8 cellular contexts compared by ENCODE assay signal in the genomic region with DNA sequence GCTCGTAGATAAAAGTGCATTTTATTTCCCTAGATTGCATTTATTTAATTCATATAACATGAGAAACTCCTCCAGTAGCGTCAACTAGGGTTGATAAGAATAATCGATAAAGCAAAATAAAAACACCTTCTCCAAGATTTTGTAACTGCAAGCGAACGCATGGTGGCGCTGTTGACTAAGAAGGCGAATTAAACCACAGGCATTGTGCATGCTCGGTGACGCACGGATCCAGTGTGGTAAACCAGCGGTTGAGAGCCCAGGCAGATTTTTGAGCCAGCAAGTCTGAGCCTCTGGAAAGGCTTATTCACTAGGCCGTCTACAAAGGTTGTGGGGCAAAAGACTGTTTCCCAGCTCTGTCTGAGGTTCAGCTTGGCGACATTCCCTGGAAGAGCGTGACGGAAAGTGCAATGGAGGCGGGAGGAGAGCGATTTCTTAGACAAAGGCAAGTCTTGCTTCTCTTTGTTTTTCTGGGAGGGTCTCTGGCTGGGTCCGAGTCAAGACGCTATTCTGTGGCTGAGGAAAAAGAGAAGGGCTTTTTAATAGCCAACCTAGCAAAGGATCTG.
A peak's percentile ranks its signal among the peaks of the same experiment; 100 is the strongest.
DNase-seq lines count a peak whose midpoint lies in the region; ATAC-seq and TF ChIP-seq lines count a peak whose summit lies in the region.

A gene (plus strand): TSS at position 231 of the 563 bp plus-strand sequence. CDS start 177 bp downstream, at position 408.

- H3K4me3 ChIP-seq in RWPE2 (ENCODE audit: severe bottlenecking), result peak within 1 kb of the TSS; percentile 13

- no peaks in the 10 kb centered on the region for H3K36me3 ChIP-seq in RWPE2 (ENCODE audit: low read depth)

- TF ChIP-seq CTCF in RWPE2 (IDR thresholded peaks at IDR 0.05; ENCODE audit: poor library complexity, severe bottlenecking), result peak; percentile 71

- H3K9me3 ChIP-seq in RWPE2 (ENCODE audit: severe bottlenecking), result peaks cover 3% of the 10 kb centered on the region

- H3K4me1 ChIP-seq in RWPE2 (ENCODE audit: insufficient read depth, poor library complexity, severe bottlenecking), result no peaks in the 10 kb centered on the region

- H3K27ac ChIP-seq in RWPE2 (ENCODE audit: poor library complexity, severe bottlenecking), result no peak within 1 kb of the TSS

- DNase-seq in activated CD8-positive, alpha-beta memory T cell treated with anti-CD3 and anti-CD28 coated beads for 48 hours (ENCODE audit: low read depth in 2 of 3, low spot score in 2 of 3), result peak in 2 of 3 experiments; percentile 3 to 4
- no peak for DNase-seq in activated CD8-positive, alpha-beta memory T cell treated with anti-CD3 and anti-CD28 coated beads for 24 hours
- DNase-seq in RWPE2 (ENCODE audit: low spot score) (no peak), fibroblast of peridontal ligament (ENCODE audit: extremely low read depth) (peak; percentile 15), retina (peak; percentile 17), activated gamma-delta T cell treated with Interleukin-2 at 50 U/mL for 16 hours (no peak)
- DNase-seq in effector CD8-positive, alpha-beta T cell (lab: John Stamatoyannopoulos, UW), result no peak

- peak; percentile 72 for ATAC-seq in RWPE2 (ENCODE audit: low read depth)
- no peak for ATAC-seq in HG02798 (IDR thresholded peaks at IDR 0.05; ENCODE audit: poor library complexity, unreplicated experiment)

- H3K27me3 ChIP-seq in RWPE2 (ENCODE audit: insufficient read depth, poor library complexity, severe bottlenecking), result peaks cover 39% of the 10 kb centered on the region

Comparison
In these comparisons a context has a peak if more than half of its experiments do, and no peak if none do; other contexts are left out.
1. DNase-seq: peak in activated CD8-positive, alpha-beta memory T cell treated with anti-CD3 and anti-CD28 coated beads for 48 hours (2 of 3), fibroblast of peridontal ligament (single experiment) and retina (single experiment); none in activated CD8-positive, alpha-beta memory T cell treated with anti-CD3 and anti-CD28 coated beads for 24 hours (single experiment), RWPE2 (single experiment), effector CD8-positive, alpha-beta T cell (single experiment) and activated gamma-delta T cell treated with Interleukin-2 at 50 U/mL for 16 hours (single experiment).